21 cellular contexts compared by ENCODE assay signal in the genomic region with DNA sequence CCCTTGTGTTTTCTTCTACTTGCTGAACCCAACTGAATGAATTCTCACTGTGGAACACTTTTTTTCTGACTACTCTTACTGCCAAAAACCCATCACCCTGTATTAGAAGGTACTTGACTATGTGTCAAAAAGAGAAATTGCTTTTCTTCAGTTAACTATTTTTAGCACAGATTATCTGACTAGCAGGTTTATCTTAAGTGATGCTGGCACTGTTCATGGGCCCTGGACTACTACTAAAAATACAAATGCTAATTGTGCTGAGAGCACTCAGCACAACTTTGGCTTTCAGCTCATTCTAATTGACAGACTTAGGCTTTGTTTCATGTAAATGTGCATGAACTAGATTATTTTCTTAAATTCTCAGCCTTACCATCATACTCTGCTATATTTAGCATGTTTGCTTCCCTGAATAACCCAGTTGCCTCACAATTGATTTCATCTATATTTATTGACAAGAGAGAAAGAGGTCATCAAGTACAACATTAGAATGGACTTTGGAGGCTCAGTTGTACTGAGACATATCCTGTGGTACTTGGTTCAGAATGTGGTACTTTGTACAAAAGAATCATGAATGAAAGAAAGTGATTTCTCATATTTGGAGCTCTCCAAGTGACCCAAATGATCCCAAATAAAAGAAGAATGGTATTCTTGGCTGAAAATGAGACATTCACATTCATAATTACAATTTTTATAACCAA.
"Had no signal": no experiment of that assay in that cellular context is flagged by ENCODE, and none has a peak within 500 bp of the region (broad histone marks: within the 10 kb centered on the region; RNA-seq: fewer than 3 reads in every experiment).

No MANE protein-coding gene starts in this region.

- H3K9me3 Mint-ChIP-seq: activated naive CD8-positive, alpha-beta T cell treated with anti-CD3 and anti-CD28 coated beads, Interleukin-2, amount 50 U/mL, for 24 hours had no signal

- H3K4me3 Mint-ChIP-seq: activated CD4-positive, alpha-beta T cell treated with anti-CD3 and anti-CD28 coated beads for 36 hours; activated CD8-positive, alpha-beta memory T cell treated with anti-CD3 and anti-CD28 coated beads, Interleukin-2, amount 10 ng/mL, durations not matched to agents 7 days and 5 days; activated CD8-positive, alpha-beta T cell treated with anti-CD3 and anti-CD28 coated beads, Interleukin-2, amount 10 ng/mL, durations not matched to agents 7 days and 5 days; activated naive CD4-positive, alpha-beta T cell treated with anti-CD3 and anti-CD28 coated beads, Interleukin-2, amount 50 U/mL, for 24 hours; activated naive CD8-positive, alpha-beta T cell treated with anti-CD3 and anti-CD28 coated beads, Interleukin-2, amount 50 U/mL, for 24 hours; memory B cell; naive thymus-derived CD4-positive, alpha-beta T cell had no signal

- H3K27me3 ChIP-seq: testis, transverse colon had no signal

- H3K27me3 Mint-ChIP-seq: activated CD4-positive, alpha-beta T cell treated with anti-CD3 and anti-CD28 coated beads for 36 hours; activated CD8-positive, alpha-beta memory T cell treated with anti-CD3 and anti-CD28 coated beads, Interleukin-2, amount 10 ng/mL, durations not matched to agents 7 days and 5 days; activated naive CD4-positive, alpha-beta T cell treated with anti-CD3 and anti-CD28 coated beads, Interleukin-2, amount 50 U/mL, for 24 hours; activated naive CD8-positive, alpha-beta T cell treated with anti-CD3 and anti-CD28 coated beads, Interleukin-2, amount 50 U/mL, for 24 hours; memory B cell; naive thymus-derived CD4-positive, alpha-beta T cell had no signal

- H3K27ac ChIP-seq: skin epidermis, testis, transverse colon had no signal

- H3K4me1 Mint-ChIP-seq: activated CD4-positive, alpha-beta T cell treated with anti-CD3 and anti-CD28 coated beads for 36 hours; activated CD8-positive, alpha-beta memory T cell treated with anti-CD3 and anti-CD28 coated beads, Interleukin-2, amount 10 ng/mL, durations not matched to agents 7 days and 5 days; activated naive CD4-positive, alpha-beta T cell treated with anti-CD3 and anti-CD28 coated beads, Interleukin-2, amount 50 U/mL, for 24 hours; activated naive CD8-positive, alpha-beta T cell treated with anti-CD3 and anti-CD28 coated beads, Interleukin-2, amount 50 U/mL, for 24 hours; memory B cell; naive thymus-derived CD4-positive, alpha-beta T cell had no signal

- ATAC-seq: activated CD4-positive, alpha-beta T cell treated with anti-CD3 and anti-CD28 coated beads for 36 hours; activated CD8-positive, alpha-beta memory T cell treated with anti-CD3 and anti-CD28 coated beads, Interleukin-2, amount 10 ng/mL, durations not matched to agents 7 days and 5 days; activated CD8-positive, alpha-beta T cell treated with anti-CD3 and anti-CD28 coated beads, Interleukin-2, amount 10 ng/mL, durations not matched to agents 7 days and 5 days; activated naive CD8-positive, alpha-beta T cell treated with anti-CD3 and anti-CD28 coated beads, Interleukin-2, amount 50 U/mL, for 24 hours; naive thymus-derived CD4-positive, alpha-beta T cell; sciatic nerve; stimulated activated naive CD8-positive, alpha-beta T cell treated with anti-CD3 and anti-CD28 coated beads, Interleukin-15, Interleukin-2, amounts not matched to agents 100 U/mL and 50 U/mL, for 24 hours had no signal

- H3K36me3 ChIP-seq: transverse colon had no signal

- H3K4me1 ChIP-seq: testis, transverse colon had no signal

- H3K27ac Mint-ChIP-seq: activated CD4-positive, alpha-beta T cell treated with anti-CD3 and anti-CD28 coated beads for 36 hours; activated CD8-positive, alpha-beta memory T cell treated with anti-CD3 and anti-CD28 coated beads, Interleukin-2, amount 10 ng/mL, durations not matched to agents 7 days and 5 days; activated CD8-positive, alpha-beta T cell treated with anti-CD3 and anti-CD28 coated beads, Interleukin-2, amount 10 ng/mL, durations not matched to agents 7 days and 5 days; activated naive CD4-positive, alpha-beta T cell treated with anti-CD3 and anti-CD28 coated beads, Interleukin-2, amount 50 U/mL, for 24 hours; activated naive CD8-positive, alpha-beta T cell treated with anti-CD3 and anti-CD28 coated beads, Interleukin-2, amount 50 U/mL, for 24 hours; activated T-helper 2 cell treated with anti-CD3 and anti-CD28 coated beads, Interferon-gamma antibody, Interleukin-2, Interleukin-4, amounts not matched to agents 10 μg/mL and 5 μg/mL and 100 μg/mL, durations not matched to agents 14 hours and 24 hours and 36 hours; memory B cell; naive thymus-derived CD4-positive, alpha-beta T cell had no signal

- DNase-seq: activated CD4-positive, alpha-beta T cell treated with anti-CD3 and anti-CD28 coated beads for 36 hours; activated CD4-positive, CD25-positive, alpha-beta regulatory T cell; activated CD8-positive, alpha-beta memory T cell treated with anti-CD3 and anti-CD28 coated beads, Interleukin-2, amount 10 ng/mL, durations not matched to agents 7 days and 5 days; activated CD8-positive, alpha-beta T cell treated with anti-CD3 and anti-CD28 coated beads, Interleukin-2, amount 10 ng/mL, durations not matched to agents 7 days and 5 days; activated naive CD8-positive, alpha-beta T cell treated with anti-CD3 and anti-CD28 coated beads, Interleukin-2, amount 50 U/mL, for 24 hours; activated T-cell treated with anti-CD3 and anti-CD28 coated beads, Interleukin-2, amount 50 U/mL, for 48 hours; amygdala; foreskin fibroblast; islet precursor cell; midbrain; naive thymus-derived CD4-positive, alpha-beta T cell; stimulated activated CD4-positive, alpha-beta T cell treated with anti-CD3 and anti-CD28 coated beads, Interleukin-12 subunit alpha, Interleukin-12 subunit beta, amount 100 ng/mL, for 4 hours; stimulated activated CD4-positive, alpha-beta T cell treated with anti-CD3 and anti-CD28 coated beads, Interleukin-4, amount 100 ng/mL, for 1 hour; stimulated activated naive CD8-positive, alpha-beta T cell treated with anti-CD3 and anti-CD28 coated beads, Interleukin-15, Interleukin-2, amounts not matched to agents 100 U/mL and 50 U/mL, for 24 hours; testis; transverse colon had no signal

- H3K36me3 Mint-ChIP-seq: activated CD8-positive, alpha-beta memory T cell treated with anti-CD3 and anti-CD28 coated beads, Interleukin-2, amount 10 ng/mL, durations not matched to agents 7 days and 5 days; activated naive CD4-positive, alpha-beta T cell treated with anti-CD3 and anti-CD28 coated beads, Interleukin-2, amount 50 U/mL, for 24 hours; memory B cell; naive thymus-derived CD4-positive, alpha-beta T cell had no signal

- H3K9me3 ChIP-seq: testis, transverse colon had no signal

- H3K4me3 ChIP-seq: skin epidermis, testis, transverse colon had no signal
